ENCODE assay signal across 25 cellular contexts in the genomic region with DNA sequence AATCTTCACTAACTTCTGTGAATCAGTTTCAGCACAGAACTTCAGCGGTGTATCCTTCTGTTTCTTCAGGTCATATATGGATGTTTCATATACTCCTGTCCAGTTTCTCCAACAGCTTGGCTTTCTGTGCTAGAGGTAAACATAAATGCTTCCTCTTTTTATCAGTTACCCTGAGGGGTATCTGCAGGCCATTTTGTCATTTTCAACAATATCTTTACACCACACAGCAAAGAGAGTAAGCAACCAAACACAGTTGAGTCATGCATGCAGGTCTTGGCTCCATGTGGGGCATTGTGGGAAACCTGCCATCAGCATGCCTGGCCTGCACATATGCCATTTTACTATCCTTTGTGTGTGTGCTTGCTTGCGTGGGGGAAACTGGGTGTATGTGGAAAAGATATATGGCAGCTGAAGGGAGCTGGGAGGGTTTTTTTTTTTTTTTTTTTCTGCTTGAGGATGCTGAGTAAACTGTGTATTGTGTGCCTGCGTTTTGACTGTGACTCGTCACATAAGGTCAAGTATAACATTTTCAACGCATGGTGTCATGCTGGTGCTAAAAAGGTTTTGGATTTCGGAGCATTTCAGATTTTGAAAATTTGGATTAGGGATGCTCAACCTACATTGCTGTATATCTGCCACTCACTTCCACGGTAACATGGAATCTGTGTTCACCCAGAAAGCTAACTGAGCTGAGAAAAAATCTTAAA. TPM values are rescaled to one million over a fixed set of nuclear protein-coding genes. Genes with fewer than 3 reads are reported as not detected.
A peak's percentile ranks its signal among the peaks of the same experiment; 100 is the strongest.
DNase-seq lines count a peak whose midpoint lies in the region; ATAC-seq, FAIRE-seq and TF ChIP-seq lines count a peak whose summit lies in the region.
"Had no signal": no experiment of that assay in that cellular context is flagged by ENCODE, and none has a peak within 500 bp of the region (broad histone marks: within the 10 kb centered on the region; RNA-seq: fewer than 3 reads in every experiment).

No MANE protein-coding gene starts in this region.

- H3K79me2 ChIP-seq in trophoblast cell (ENCODE audit: control insufficient read depth, insufficient read depth, low read length, poor library complexity) (no peaks in the 10 kb centered on the region), HepG2 (ENCODE audit: insufficient read depth, low read length) (no peaks in the 10 kb centered on the region)

- no CpG with 5 or more reads among the region's 7 CpGs for WGBS in trophoblast cell (ENCODE audit: extremely low coverage, insufficient coverage, insufficient read length)
- 95% methylated on average over 7 of the region's 7 CpGs for WGBS in HepG2 (ENCODE audit: low lambda C conversion rate)

- no peak overlapping the region for H3K23ac ChIP-seq in trophoblast cell (ENCODE audit: low read length)

- no peak overlapping the region for H2AK5ac ChIP-seq in trophoblast cell (ENCODE audit: low read length)

- no peak for TF ChIP-seq EP300 in HepG2 (IDR thresholded peaks at IDR 0.05; ENCODE audit: low read depth in 2 of 2, low read length in 2 of 2)
- no peak for TF ChIP-seq EP300 in HepG2 (CRISPR knock-in tag; IDR thresholded peaks at IDR 0.05; ENCODE audit: borderline replicate concordance)

- H4K91ac ChIP-seq in trophoblast cell (ENCODE audit: low read depth, low read length) = no peak overlapping the region

- BruUV-seq in HepG2 (replicated peaks; lab: Mats Ljungman, UMichigan) = no TSS peak

- in situ Hi-C loops in HepG2 (cut with HindIII; ENCODE audit: extremely low pct_ligation_motif_present, low pct_unique_long_range_greater_than_20kb) = no loop called here

- TF ChIP-seq RAD21 in HepG2 (CRISPR knock-in tag; IDR thresholded peaks at IDR 0.05) = no peak

- H3K14ac ChIP-seq in trophoblast cell (ENCODE audit: low read length) = no peak overlapping the region

- DNase-seq in HS-27A (ENCODE audit: low read depth) (peak; percentile 54), NCI-H446 treated with DMSO at 0.1 percent for 48 hours (lab: John Stamatoyannopoulos, UW) (peak; percentile 16), glutamatergic neuron (no peak), trophoblast cell (peak; percentile 67 to 94), HepG2 (ENCODE audit: low spot score) (no peak), T-helper 1 cell (no peak), NCI-H748 (lab: John Stamatoyannopoulos, UW; ENCODE audit: unreplicated experiment) (no peak)
- DNase-seq: CD4-positive, CD25-positive, alpha-beta regulatory T cell; COR-L47; DMS 273 treated with DMSO at 0.1 percent for 48 hours; GF-D8; H7; HFFc6; Karpas-422; NCI-H1105; NCI-H2081; NCI-H2171 treated with DMSO at 0.1 percent for 48 hours; NCI-H69; NK-92 treated with Interleukin-12 subunit alpha and Interleukin-12 subunit beta, amount 100 ng/mL, for 24 hours; T-helper 17 cell had no signal

- intact Hi-C loops in HepG2 (cut with micrococcal nuclease; ENCODE audit: unreplicated experiment) = no loop called here

- H3K9me3 Mint-ChIP-seq in glutamatergic neuron (ENCODE audit: unreplicated experiment) = no peaks in the 10 kb centered on the region

- CTCF ChIA-PET in HepG2 (lab: Yijun Ruan, JAX; ENCODE audit: low intra/inter-chr PET ratio, low total read pairs) = no interaction called here

- H3K27me3 ChIP-seq in trophoblast cell (ENCODE audit: insufficient read depth, low read length) (no peaks in the 10 kb centered on the region), HepG2 (ENCODE audit: control insufficient read depth in 1 of 2, insufficient read depth in 2 of 2, low read length in 2 of 2) (no peaks in the 10 kb centered on the region)

- no peaks in the 10 kb centered on the region for H4K20me1 ChIP-seq in HepG2 (ENCODE audit: insufficient read depth, low read length)

- no peak overlapping the region for H2BK12ac ChIP-seq in trophoblast cell (ENCODE audit: low read length)

- H3K4me3 ChIP-seq in trophoblast cell (ENCODE audit: low read depth, low read length) (no peak overlapping the region), HepG2 (replicated peaks in 1 of 3; ENCODE audit: insufficient read depth in 1 of 3, low read depth in 2 of 3, low read length in 3 of 3) (no peak overlapping the region)

- H3K27me3 Mint-ChIP-seq in glutamatergic neuron (ENCODE audit: unreplicated experiment) = peaks cover 1% of the 10 kb centered on the region
- H3K27me3 Mint-ChIP-seq: CD4-positive, CD25-positive, alpha-beta regulatory T cell; T-helper 17 cell had no signal

- no peak overlapping the region for H3K4me3 Mint-ChIP-seq in glutamatergic neuron (ENCODE audit: unreplicated experiment)
- H3K4me3 Mint-ChIP-seq: B cell; CD4-positive, CD25-positive, alpha-beta regulatory T cell; HFFc6; IgD-negative memory B cell; T-helper 17 cell had no signal

- H2BK120ac ChIP-seq in trophoblast cell (ENCODE audit: insufficient read depth, low read length, poor library complexity) = no peak overlapping the region

- H3K36me3 ChIP-seq in trophoblast cell (ENCODE audit: control insufficient read depth in 1 of 2, insufficient read depth in 2 of 2, low read length in 2 of 2) (peaks cover 25 to 45% of the 10 kb centered on the region in 2 experiments), HepG2 (replicated peaks in 1 of 2; ENCODE audit: control insufficient read depth in 1 of 2, insufficient read depth in 2 of 2, low read length in 2 of 2) (peaks cover 6 to 38% of the 10 kb centered on the region in 2 experiments; a peak in 4 of 5 replicates)

- no peak for TF ChIP-seq POLR2A in HepG2 (IDR thresholded peaks at IDR 0.05; ENCODE audit: insufficient read depth in 1 of 2, low read depth in 2 of 2, low read length in 2 of 2)

- no peak overlapping the region for H4K8ac ChIP-seq in trophoblast cell (ENCODE audit: low read depth, low read length)

- peaks cover 2% of the 10 kb centered on the region for H3K9me3 ChIP-seq in trophoblast cell (ENCODE audit: insufficient read depth, low read depth, low read length)
- no peaks in the 10 kb centered on the region for H3K9me3 ChIP-seq in HepG2 (ENCODE audit: low read length)

- FAIRE-seq in HepG2 (lab: Jason Lieb, UNC) = no peak
- FAIRE-seq: GM19239, RCC 7860 had no signal

- no peak overlapping the region for H4K12ac ChIP-seq in trophoblast cell (ENCODE audit: low read depth, low read length)

- no peaks in the 10 kb centered on the region for H3K79me1 ChIP-seq in trophoblast cell (ENCODE audit: low read length)

- H3K4me2 ChIP-seq in trophoblast cell (ENCODE audit: low read length) (no peak overlapping the region), HepG2 (ENCODE audit: low read depth, low read length) (no peak overlapping the region)

- ATAC-seq in GM21360 (IDR thresholded peaks at IDR 0.05; ENCODE audit: unreplicated experiment) (no peak), HepG2 (no peak)
- ATAC-seq: T-helper 17 cell had no signal

- H3K9ac ChIP-seq in trophoblast cell (ENCODE audit: low read length) (no peak overlapping the region), HepG2 (ENCODE audit: insufficient read depth, low read depth, low read length) (no peak overlapping the region)

- no peak overlapping the region for H2BK5ac ChIP-seq in trophoblast cell (ENCODE audit: low read depth, low read length, poor library complexity)

- H3K4me1 ChIP-seq in trophoblast cell (ENCODE audit: control insufficient read depth in 1 of 2, insufficient read depth in 2 of 2, low read length in 2 of 2) (peaks cover 0 to 2% of the 10 kb centered on the region in 2 experiments), HepG2 (ENCODE audit: insufficient read depth, low read length) (no peaks in the 10 kb centered on the region)

- POLR2A ChIA-PET in HepG2 (lab: Yijun Ruan, JAX) = no interaction called here

- no peaks in the 10 kb centered on the region for H3K4me1 Mint-ChIP-seq in glutamatergic neuron (ENCODE audit: low read depth, unreplicated experiment)
- H3K4me1 Mint-ChIP-seq: B cell; CD4-positive, CD25-positive, alpha-beta regulatory T cell; IgD-negative memory B cell; T-helper 17 cell had no signal

- TF ChIP-seq CTCF in glutamatergic neuron (IDR thresholded peaks at IDR 0.05; ENCODE audit: partially characterized antibody, unreplicated experiment) = no peak
- no peak for TF ChIP-seq CTCF in HepG2 (CRISPR knock-in tag; IDR thresholded peaks at IDR 0.05)

- peaks cover 21% of the 10 kb centered on the region for H3K36me3 Mint-ChIP-seq in glutamatergic neuron (ENCODE audit: unreplicated experiment)
- H3K36me3 Mint-ChIP-seq: CD4-positive, CD25-positive, alpha-beta regulatory T cell had no signal

- H3K27ac ChIP-seq in trophoblast cell (ENCODE audit: low read depth, low read length) = no peak overlapping the region
- no peak overlapping the region for H3K27ac ChIP-seq in HepG2 (ENCODE audit: extremely low read length, insufficient read depth, low read length)

- H3K27ac Mint-ChIP-seq in glutamatergic neuron (ENCODE audit: unreplicated experiment) = peak overlapping the region; percentile 11
- H3K27ac Mint-ChIP-seq: B cell; CD4-positive, CD25-positive, alpha-beta regulatory T cell; HFFc6; IgD-negative memory B cell; T-helper 17 cell had no signal

- H2AFZ ChIP-seq in trophoblast cell (ENCODE audit: insufficient read depth, low read length, poor library complexity) (no peak overlapping the region), HepG2 (ENCODE audit: low read length) (no peak overlapping the region)

- H3K4ac ChIP-seq in trophoblast cell (ENCODE audit: low read depth, low read length) = no peak overlapping the region

- H3K18ac ChIP-seq in trophoblast cell (ENCODE audit: low read length) = no peak overlapping the region

RNA-seq across cellular contexts. Expression of gene YARS2, which starts 56.1 kb away (rescaled TPM):
- total RNA-seq in glutamatergic neuron (ENCODE audit: unreplicated experiment) (10.0 TPM), HepG2 (2016; rRNA removed; fragmentation: Illumina TruSeq; extraction: Trizol) (36.0 and 39.6 TPM in 2 replicates)
- 22.7 and 24.2 TPM in 2 replicates for polyA plus RNA-seq in trophoblast cell (2013)
- total RNA-seq in HepG2 (2016; cell fraction: cytosol; rRNA removed; fragmentation: Illumina TruSeq; extraction: Trizol; ENCODE audit: low read depth) = 4.6 and 6.3 TPM in 2 replicates
- 30.7 and 37.6 TPM in 2 replicates for total RNA-seq in HepG2 (2016; cell fraction: insoluble cytoplasmic fraction; rRNA removed; fragmentation: Illumina TruSeq; extraction: Trizol)
- total RNA-seq in HepG2 (2016; cell fraction: membrane; rRNA removed; fragmentation: Illumina TruSeq; extraction: Trizol) = 11.1 and 13.5 TPM in 2 replicates
- total RNA-seq in HepG2 (2016; cell fraction: nucleus; rRNA removed; fragmentation: Illumina TruSeq; extraction: Trizol) = 36.0 and 39.0 TPM in 2 replicates
- 15.8 and 17.9 TPM in 2 replicates for polyA plus RNA-seq in HepG2 (2011; rRNA removed)
- polyA plus RNA-seq in HepG2 (2011; cell fraction: cytosol; rRNA removed) = 12.4 and 16.4 TPM in 2 replicates
- 8.7 and 9.5 TPM in 2 replicates for polyA plus RNA-seq in HepG2 (2011; cell fraction: nucleus; rRNA removed)
- 15.8 and 19.9 TPM in 2 replicates for polyA plus RNA-seq in HepG2 (2012)
- polyA plus RNA-seq in HepG2 (2016; cell fraction: cytosol; fragmentation: Illumina TruSeq; extraction: Trizol; ENCODE audit: low read depth) = 4.4 and 6.7 TPM in 2 replicates
- polyA plus RNA-seq in HepG2 (2016; cell fraction: insoluble cytoplasmic fraction; fragmentation: Illumina TruSeq; extraction: Trizol; ENCODE audit: low read depth) = 40.4 and 43.2 TPM in 2 replicates
- polyA plus RNA-seq in HepG2 (2016; cell fraction: membrane; fragmentation: Illumina TruSeq; extraction: Trizol; ENCODE audit: low read depth) = 8.7 and 10.1 TPM in 2 replicates
- 49.2 and 51.6 TPM in 2 replicates for polyA plus RNA-seq in HepG2 (2016; cell fraction: nucleus; fragmentation: Illumina TruSeq; extraction: Trizol; ENCODE audit: insufficient read depth, low read depth)
- polyA minus RNA-seq in HepG2 (2011; rRNA and poly(A)+ RNA removed; ENCODE audit: low replicate concordance) = 23.5 and 23.6 TPM in 2 replicates
- 10.2 and 14.5 TPM in 2 replicates for polyA minus RNA-seq in HepG2 (2011; cell fraction: cytosol; rRNA and poly(A)+ RNA removed)
- polyA minus RNA-seq in HepG2 (2011; cell fraction: nucleus; rRNA and poly(A)+ RNA removed) = 27.5 and 33.3 TPM in 2 replicates

Comparison
In these comparisons a context has a peak if more than half of its experiments do, and no peak if none do; other contexts are left out.
1. DNase-seq: peak in HS-27A (single experiment), NCI-H446 treated with DMSO at 0.1 percent for 48 hours (single experiment) and trophoblast cell (2 of 2); none in glutamatergic neuron (single experiment), HepG2 (single experiment), T-helper 1 cell (0 of 5) and NCI-H748 (single experiment).